Comparison of ENCODE assay signal across 11 cellular contexts in genomic region chr4:44425614-44426208, GRCh38. TPM values are rescaled to one million over a fixed set of nuclear protein-coding genes. Genes with fewer than 3 reads are reported as not detected.
DNase-seq lines count a peak whose midpoint lies in the region; ATAC-seq and TF ChIP-seq lines count a peak whose summit lies in the region.
"Had no signal": no experiment of that assay in that cellular context is flagged by ENCODE, and none has a peak within 500 bp of the region (broad histone marks: within the 10 kb centered on the region; RNA-seq: fewer than 3 reads in every experiment).

No MANE protein-coding gene starts in this region.

- TF ChIP-seq RAD21 in SK-N-SH (IDR thresholded peaks at IDR 0.05; ENCODE audit: low read length) = peak; percentile 60

- H2BK12ac ChIP-seq in mesenchymal stem cell (ENCODE audit: low read length in 2 of 2) = no peak overlapping the region

- no peaks in the 10 kb centered on the region for H4K20me1 ChIP-seq in SK-N-SH (ENCODE audit: insufficient read depth)

- WGBS in heart right ventricle, 2 donors = 31 to 43% methylated on average over 2 of the region's 2 CpGs
- 52% methylated on average over 2 of the region's 2 CpGs for WGBS in right cardiac atrium
- WGBS in SK-N-SH (ENCODE audit: low lambda C conversion rate) = 7% methylated on average over 2 of the region's 2 CpGs
- WGBS in mesenchymal stem cell = 60% methylated on average over 1 of the region's 2 CpGs

- H4K8ac ChIP-seq in mesenchymal stem cell (ENCODE audit: low read length) = no peak overlapping the region

- no peak for TF ChIP-seq EP300 in SK-N-SH (IDR thresholded peaks at IDR 0.05; ENCODE audit: borderline replicate concordance in 1 of 2, low read depth in 1 of 2, low read length in 1 of 2)

- TF ChIP-seq POLR2A in uterus (IDR thresholded peaks at IDR 0.05) = no peak

- H3K9me2 ChIP-seq in SK-N-SH = no peaks in the 10 kb centered on the region

- H4K91ac ChIP-seq in mesenchymal stem cell (ENCODE audit: low read length) = no peak overlapping the region

- no peaks in the 10 kb centered on the region for H3K79me1 ChIP-seq in mesenchymal stem cell (replicated peaks; ENCODE audit: low read length, poor library complexity, severe bottlenecking)

- intact Hi-C loops in heart right ventricle (cut with DNase I) = no loop called here
- intact Hi-C loops in right cardiac atrium (cut with DNase I) = no loop called here
- intact Hi-C loops in uterus (cut with DNase I; ENCODE audit: low total_unique reads) = no loop called here

- H3K9ac ChIP-seq in SK-N-SH = no peak overlapping the region
- no peak overlapping the region for H3K9ac ChIP-seq in mesenchymal stem cell (ENCODE audit: low read length)

- no peak overlapping the region for H3K27ac ChIP-seq in heart right ventricle
- no peak overlapping the region for H3K27ac ChIP-seq in right cardiac atrium (ENCODE audit: low read length)
- H3K27ac ChIP-seq in SK-N-SH (ENCODE audit: low read depth in 2 of 2, low read length in 1 of 2) = no peak overlapping the region
- no peak overlapping the region for H3K27ac ChIP-seq in mesenchymal stem cell (ENCODE audit: low read length, poor library complexity, severe bottlenecking)
- H3K27ac ChIP-seq in uterus = no peak overlapping the region

- no peak overlapping the region for H2BK120ac ChIP-seq in mesenchymal stem cell (ENCODE audit: low read depth, low read length)

- H2AK5ac ChIP-seq in mesenchymal stem cell (ENCODE audit: low read length, severe bottlenecking) = no peak overlapping the region

- H3K4me1 ChIP-seq in heart right ventricle (no peaks in the 10 kb centered on the region), right cardiac atrium (ENCODE audit: control insufficient read depth, insufficient read depth, low read length) (no peaks in the 10 kb centered on the region), SK-N-SH (ENCODE audit: control insufficient read depth in 1 of 2, insufficient read depth in 2 of 2, low read depth in 1 of 2, low read length in 1 of 2) (no peaks in the 10 kb centered on the region), mesenchymal stem cell (ENCODE audit: control insufficient read depth, insufficient read depth, low read depth, low read length) (no peaks in the 10 kb centered on the region), uterus (no peaks in the 10 kb centered on the region)

- no peak overlapping the region for H3K23ac ChIP-seq in mesenchymal stem cell (ENCODE audit: low read length in 2 of 2)

- TF ChIP-seq CTCF in heart right ventricle (IDR thresholded peaks at IDR 0.05) (peak in 6 of 9 donors; percentile 11 to 43 (median 28)), SK-N-SH (IDR thresholded peaks at IDR 0.05) (peak; percentile 63), uterus (IDR thresholded peaks at IDR 0.05) (no peak)

- no peaks in the 10 kb centered on the region for H3F3A ChIP-seq in SK-N-SH (replicated peaks; ENCODE audit: insufficient read depth)

- no peaks in the 10 kb centered on the region for H3K27me3 ChIP-seq in heart right ventricle
- H3K27me3 ChIP-seq in right cardiac atrium (ENCODE audit: control insufficient read depth, insufficient read depth) = no peaks in the 10 kb centered on the region
- no peaks in the 10 kb centered on the region for H3K27me3 ChIP-seq in SK-N-SH (ENCODE audit: insufficient read depth)
- H3K27me3 ChIP-seq in mesenchymal stem cell (ENCODE audit: control insufficient read depth in 1 of 2, insufficient read depth in 1 of 2, low read length in 2 of 2) = no peaks in the 10 kb centered on the region
- no peaks in the 10 kb centered on the region for H3K27me3 ChIP-seq in uterus

- POLR2A ChIA-PET in SK-N-SH (lab: Yijun Ruan, JAX) = no interaction called here

- no peak overlapping the region for H3K18ac ChIP-seq in mesenchymal stem cell (ENCODE audit: low read depth in 1 of 2, low read length in 2 of 2)

- no peak overlapping the region for H2BK5ac ChIP-seq in mesenchymal stem cell (ENCODE audit: low read depth, low read length, poor library complexity, severe bottlenecking)

- H2AFZ ChIP-seq in SK-N-SH (ENCODE audit: low read depth) (no peak overlapping the region), mesenchymal stem cell (ENCODE audit: low read depth, low read length) (no peak overlapping the region)

- ATAC-seq in heart right ventricle = no peak
- ATAC-seq in right cardiac atrium = no peak
- no peak for ATAC-seq in HG03039 (IDR thresholded peaks at IDR 0.05; ENCODE audit: unreplicated experiment)
- ATAC-seq: activated naive CD4-positive, alpha-beta T cell treated with anti-CD3 and anti-CD28 coated beads, Interleukin-2, amount 50 U/mL, for 72 hours had no signal

- H3K79me2 ChIP-seq in SK-N-SH (ENCODE audit: insufficient read depth) = no peaks in the 10 kb centered on the region

- H3K4me2 ChIP-seq in SK-N-SH (no peak overlapping the region), mesenchymal stem cell (ENCODE audit: low read length, poor library complexity, severe bottlenecking) (no peak overlapping the region)

- H3K4ac ChIP-seq in mesenchymal stem cell (ENCODE audit: low read depth in 1 of 2, low read length in 2 of 2) = no peak overlapping the region

- no peak overlapping the region for H2BK15ac ChIP-seq in mesenchymal stem cell (ENCODE audit: low read depth, poor library complexity, severe bottlenecking)

- no peaks in the 10 kb centered on the region for H3K36me3 ChIP-seq in heart right ventricle
- no peaks in the 10 kb centered on the region for H3K36me3 ChIP-seq in SK-N-SH (replicated peaks in 1 of 2; ENCODE audit: control insufficient read depth in 1 of 2, insufficient read depth in 2 of 2, low read length in 1 of 2)
- H3K36me3 ChIP-seq in mesenchymal stem cell (ENCODE audit: control insufficient read depth in 1 of 2, insufficient read depth in 2 of 2, low read depth in 1 of 2, low read length in 2 of 2) = no peaks in the 10 kb centered on the region
- no peaks in the 10 kb centered on the region for H3K36me3 ChIP-seq in uterus

- DNase-seq in heart right ventricle (no peak), right cardiac atrium (no peak), SK-N-SH (peak; percentile 2), hippocampal formation (lab: John Stamatoyannopoulos, UW) (peak; percentile 28), mesenchymal stem cell (no peak), DMS153 (lab: John Stamatoyannopoulos, UW) (no peak), uterus (no peak)

- H3K9me3 ChIP-seq in heart right ventricle (no peaks in the 10 kb centered on the region), right cardiac atrium (ENCODE audit: control insufficient read depth, low read length) (no peaks in the 10 kb centered on the region), SK-N-SH (no peaks in the 10 kb centered on the region), mesenchymal stem cell (ENCODE audit: control insufficient read depth, low read length) (no peaks in the 10 kb centered on the region), uterus (no peaks in the 10 kb centered on the region)

- H3K4me3 ChIP-seq in heart right ventricle (no peak overlapping the region), right cardiac atrium (ENCODE audit: low read length) (no peak overlapping the region), SK-N-SH (ENCODE audit: low read depth in 2 of 2, low read length in 1 of 2) (no peak overlapping the region; a peak in 1 of 4 replicates), mesenchymal stem cell (ENCODE audit: insufficient read depth in 1 of 2, low read depth in 1 of 2, low read length in 2 of 2) (no peak overlapping the region), uterus (no peak overlapping the region)

- CTCF ChIA-PET in SK-N-SH (lab: Yijun Ruan, JAX) = interaction anchor here (0.6 to 1.5 kb wide), 9 partner anchors 8 to 1294 kb away, joined by 3 to 5 read pairs (median 3); partner anchors contain the start of gene KCTD8

- no peak overlapping the region for H3K14ac ChIP-seq in mesenchymal stem cell (ENCODE audit: low read length in 2 of 2)

TF ChIP-seq in SK-N-SH, 30 proteins besides CTCF, POLR2A, EP300 and RAD21:
- TF ChIP-seq USF1 (IDR thresholded peaks at IDR 0.05; ENCODE audit: borderline replicate concordance, low read depth) (no peak), SMC3 (IDR thresholded peaks at IDR 0.05; ENCODE audit: low read depth, low read length) (peak; percentile 19; the same call in 1 of the 2 replicates)
TF ChIP-seq in SK-N-SH: peak in this region for 1.

RNA-seq across cellular contexts. Expression of gene KCTD8, which starts 22.9 kb away (rescaled TPM):
- total RNA-seq in heart right ventricle (under 1 TPM in 7 of 10 donors, not detected in 3; 0.12 to 0.39 (median 0.17) TPM), right cardiac atrium (under 1 TPM; 0.18 to 0.54 (median 0.24) TPM), uterus (1 to 10 TPM in 3 of 4 donors, under 1 TPM in 1; 0.51 to 3.9 (median 2.5) TPM)
- polyA plus RNA-seq in heart right ventricle (under 1 TPM in 1 of 2 donors, not detected in 1; 0.03 TPM), right cardiac atrium (0.07 TPM), SK-N-SH (2012; rRNA removed) (not detected in 2 replicates)
- polyA plus RNA-seq in SK-N-SH (2012; cell fraction: cytosol; rRNA removed) = not detected in 2 replicates
- not detected in 2 replicates for polyA plus RNA-seq in SK-N-SH (2012; cell fraction: nucleus; rRNA removed)
- polyA plus RNA-seq in mesenchymal stem cell (2013, experiment 1 of 2) = not detected
- not detected for polyA plus RNA-seq in mesenchymal stem cell (2013, experiment 2 of 2)
- total RNA-seq: activated naive CD4-positive, alpha-beta T cell treated with anti-CD3 and anti-CD28 coated beads, Interleukin-2, amount 50 U/mL, for 72 hours; T-helper 1 cell treated with Interleukin-12 subunit alpha and Interleukin-12 subunit beta and Interleukin-4 antibody, amounts not matched to agents 30 ng/mL and 1 ng/mL, for 36 hours had no signal
- polyA plus RNA-seq: BJ had no signal

Comparison
In these comparisons a context has a peak if more than half of its experiments do, and no peak if none do; other contexts are left out.
1. DNase-seq: peak in SK-N-SH (single experiment) and hippocampal formation (2 of 2); none in heart right ventricle (0 of 2), right cardiac atrium (0 of 3), mesenchymal stem cell (single experiment), DMS153 (single experiment) and uterus (0 of 2).
2. CTCF ChIP-seq: peak in heart right ventricle (6 of 9) and SK-N-SH (single experiment); none in uterus (0 of 4).